Comparison of ENCODE assay signal across 1 cellular context in the genomic region with DNA sequence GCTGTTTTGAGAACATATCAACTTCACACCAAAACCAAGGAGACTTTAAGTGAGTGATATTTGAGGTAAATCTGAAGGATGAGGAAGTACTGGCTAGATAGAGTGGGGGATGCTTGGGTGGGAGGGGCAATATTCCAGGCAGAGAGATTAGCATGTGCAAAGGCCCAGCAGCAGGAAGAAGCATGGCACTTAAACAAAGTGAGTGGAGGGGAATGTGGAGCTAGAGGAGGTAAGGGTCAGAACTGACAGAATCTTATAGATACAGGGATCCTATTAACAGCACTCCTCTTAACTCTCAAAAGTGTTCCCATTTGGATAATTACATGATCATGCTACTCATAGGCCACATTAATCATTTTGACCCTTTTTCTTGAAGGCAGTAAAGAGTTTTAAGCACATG.
TF ChIP-seq lines count a peak whose summit lies in the region.

No MANE protein-coding gene starts in this region.

TF ChIP-seq in WTC11, 78 proteins besides CTCF, POLR2A, EP300 and RAD21 (continued from another document):
- TF ChIP-seq E2F5 (CRISPR knock-in tag; IDR thresholded peaks at IDR 0.05) (no peak), KAT7 (CRISPR knock-in tag; IDR thresholded peaks at IDR 0.05; ENCODE audit: borderline replicate concordance) (no peak)
TF ChIP-seq in WTC11: peak in this region for 0.
